ENCODE assay signal across 26 cellular contexts in the genomic region with DNA sequence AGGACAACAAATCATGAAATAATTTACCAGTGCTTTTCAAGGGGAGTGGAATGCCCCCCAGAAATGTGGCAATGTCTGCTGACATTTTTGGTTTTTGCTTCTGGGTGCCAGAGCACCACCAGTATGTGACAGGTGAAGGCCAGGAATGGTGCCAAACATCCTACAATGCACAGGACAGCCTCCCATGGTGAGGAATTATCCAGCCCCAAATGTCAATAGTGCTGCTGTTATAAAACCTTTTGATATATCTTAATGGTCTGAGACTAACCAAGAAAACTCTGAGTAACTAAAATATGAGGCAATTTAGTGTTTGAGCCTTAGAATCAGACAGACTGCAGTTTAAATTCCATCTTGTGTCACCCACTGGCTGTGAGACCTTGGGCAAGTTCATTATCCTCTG.
"Had no signal": no experiment of that assay in that cellular context is flagged by ENCODE, and none has a peak within 500 bp of the region (broad histone marks: within the 10 kb centered on the region; RNA-seq: fewer than 3 reads in every experiment).

No MANE protein-coding gene starts in this region.

- H3K9me3 ChIP-seq: body of pancreas had no signal

- H3K4me3 ChIP-seq: body of pancreas, heart right ventricle, lower lobe of right lung, neural progenitor cell, smooth muscle cell, upper lobe of left lung had no signal

- H3K27me3 ChIP-seq: body of pancreas, heart right ventricle, neural progenitor cell, upper lobe of left lung had no signal

- H2AFZ ChIP-seq: neural progenitor cell had no signal

- H3K36me3 ChIP-seq: heart right ventricle, lower lobe of right lung, neural progenitor cell, upper lobe of left lung, WERI-Rb-1 had no signal

- H3K9ac ChIP-seq: neural progenitor cell had no signal

- ATAC-seq: activated CD8-positive, alpha-beta memory T cell treated with anti-CD3 and anti-CD28 coated beads, Interleukin-2, amount 10 ng/mL, durations not matched to agents 7 days and 5 days; activated CD8-positive, alpha-beta T cell treated with anti-CD3 and anti-CD28 coated beads for 36 hours; body of pancreas; heart right ventricle; left lobe of liver; lower lobe of right lung; naive thymus-derived CD8-positive, alpha-beta T cell; sciatic nerve; stimulated activated naive B cell treated with anti-CD40 and anti-IgM and Interleukin-4, amounts not matched to agents 10 μg/mL and 1 μg/mL and 100 μg/mL, for 72 hours had no signal

- H3K27ac ChIP-seq: body of pancreas, heart right ventricle, lower lobe of right lung, neural progenitor cell, upper lobe of left lung, WERI-Rb-1 had no signal

- DNase-seq: activated CD4-positive, alpha-beta T cell treated with anti-CD3 and anti-CD28 coated beads, Interleukin-2, amount 10 ng/mL, durations not matched to agents 7 days and 5 days; activated CD4-positive, CD25-positive, alpha-beta regulatory T cell treated with anti-CD3 and anti-CD28 coated beads, Interleukin-2, amount 50 U/mL, for 72 hours; activated CD8-positive, alpha-beta memory T cell treated with anti-CD3 and anti-CD28 coated beads, Interleukin-2, amount 10 ng/mL, durations not matched to agents 7 days and 5 days; activated CD8-positive, alpha-beta T cell treated with anti-CD3 and anti-CD28 coated beads for 36 hours; activated gamma-delta T cell; activated naive CD4-positive, alpha-beta T cell treated with anti-CD3 and anti-CD28 coated beads, Interleukin-2, amount 50 U/mL, for 16 hours; activated T-cell treated with anti-CD3 and anti-CD28 coated beads for 4 hours; anterior cingulate cortex; body of pancreas; dermis blood vessel endothelial cell; effector CD8-positive, alpha-beta T cell; erythroblast; foreskin fibroblast; heart right ventricle; islet precursor cell; lower lobe of right lung; mesendoderm; naive thymus-derived CD8-positive, alpha-beta T cell; stimulated activated CD4-positive, alpha-beta T cell treated with anti-CD3 and anti-CD28 coated beads, Interleukin-15, amount 100 ng/mL, for 24 hours; stimulated activated naive B cell treated with anti-CD40 and anti-IgM and Interleukin-4, amounts not matched to agents 10 μg/mL and 1 μg/mL and 100 μg/mL, for 72 hours; upper lobe of left lung; WERI-Rb-1 had no signal

- H3K4me2 ChIP-seq: neural progenitor cell, smooth muscle cell had no signal
